25 cellular contexts compared by ENCODE assay signal in the genomic region with DNA sequence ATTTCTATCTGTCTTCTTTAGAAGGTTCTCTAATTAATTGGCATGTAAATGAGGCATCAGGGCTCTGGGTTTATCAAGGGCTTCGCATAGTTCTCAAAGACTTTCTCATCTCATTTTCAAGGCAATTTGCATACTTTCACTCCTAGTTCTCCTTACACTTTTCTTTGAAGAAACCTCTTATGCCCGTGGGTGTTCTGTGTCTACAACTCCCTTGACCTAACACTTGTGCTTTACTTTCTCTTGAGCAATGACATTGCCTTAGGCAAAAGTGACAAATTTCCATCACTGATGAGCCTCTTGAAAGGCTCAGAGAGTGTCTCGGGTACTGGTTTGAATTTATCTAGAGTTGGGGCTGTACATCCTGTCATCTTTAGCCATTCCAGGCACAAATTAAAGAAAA.
A peak's percentile ranks its signal among the peaks of the same experiment; 100 is the strongest.
DNase-seq lines count a peak whose midpoint lies in the region; ATAC-seq and TF ChIP-seq lines count a peak whose summit lies in the region.
"Had no signal": no experiment of that assay in that cellular context is flagged by ENCODE, and none has a peak within 500 bp of the region (broad histone marks: within the 10 kb centered on the region; RNA-seq: fewer than 3 reads in every experiment).

No MANE protein-coding gene starts in this region.

- no peak overlapping the region for H3K9ac ChIP-seq in SK-N-MC (ENCODE audit: insufficient read length)
- no peak overlapping the region for H3K9ac ChIP-seq in mesendoderm (ENCODE audit: low read length)
- H3K9ac ChIP-seq: BLaER1 had no signal

- no peak overlapping the region for H3K56ac ChIP-seq in mesendoderm (ENCODE audit: low read length)

- no peak overlapping the region for H3K23ac ChIP-seq in mesendoderm (ENCODE audit: low read length)

- H3K4me1 ChIP-seq in mesendoderm (ENCODE audit: control insufficient read depth, low read depth, low read length) (peaks cover 1% of the 10 kb centered on the region), left lung (no peaks in the 10 kb centered on the region), foreskin keratinocyte (peaks cover 6% of the 10 kb centered on the region)
- H3K4me1 ChIP-seq: BE2C, BLaER1 had no signal

- no peak overlapping the region for H4K8ac ChIP-seq in mesendoderm (ENCODE audit: low read depth, low read length)

- no peak overlapping the region for H3K4ac ChIP-seq in mesendoderm (ENCODE audit: low read depth, low read length)

- H3K4me2 ChIP-seq in mesendoderm (ENCODE audit: low read length), result no peak overlapping the region
- H3K4me2 ChIP-seq: BLaER1 had no signal

- TF ChIP-seq CTCF in left lung (IDR thresholded peaks at IDR 0.05) (no peak), foreskin keratinocyte (conservative IDR thresholded peaks at IDR 0.05) (no peak)

- peak; percentile 52 for ATAC-seq in GM18868 (IDR thresholded peaks at IDR 0.05; ENCODE audit: unreplicated experiment)
- peak; percentile 60 for ATAC-seq in GM21360 (IDR thresholded peaks at IDR 0.05; ENCODE audit: unreplicated experiment)
- no peak for ATAC-seq in left lung
- ATAC-seq in foreskin keratinocyte, result no peak
- ATAC-seq in GM19395 (IDR thresholded peaks at IDR 0.05; ENCODE audit: unreplicated experiment), result no peak
- ATAC-seq: GM12878 had no signal

- no peak overlapping the region for H4K5ac ChIP-seq in mesendoderm (ENCODE audit: low read length)

- H3K36me3 ChIP-seq in SK-N-MC (ENCODE audit: insufficient read depth, low read length) (no peaks in the 10 kb centered on the region), mesendoderm (ENCODE audit: control insufficient read depth, insufficient read depth, low read length) (no peaks in the 10 kb centered on the region), left lung (no peaks in the 10 kb centered on the region)
- H3K36me3 ChIP-seq: BE2C, BLaER1 had no signal

- H3K79me1 ChIP-seq in mesendoderm (ENCODE audit: low read length), result no peaks in the 10 kb centered on the region

- DNase-seq in SK-N-MC (ENCODE audit: low read depth, low spot score) (no peak), mesendoderm (peak; percentile 33), left lung (no peak), foreskin keratinocyte (no peak)
- DNase-seq in stimulated activated CD4-positive, alpha-beta T cell treated with anti-CD3 and anti-CD28 coated beads, Interleukin-4, amount 100 ng/mL, for 24 hours, result no peak
- DNase-seq: 8988T; ACHN; BE2C; C1 segment of cervical spinal cord; CD4-positive, alpha-beta memory T cell; CD4-positive, CD25-positive, alpha-beta regulatory T cell; CD8-positive, alpha-beta memory T cell; COR-L47; DMS 273 treated with DMSO at 0.1 percent for 48 hours; DMS153; DMS53; DMS79; DND-41; EL; GDM1 had no signal

- no peak overlapping the region for H2AK5ac ChIP-seq in mesendoderm (ENCODE audit: low read length)

- no peak overlapping the region for H2BK120ac ChIP-seq in mesendoderm (ENCODE audit: low read depth, low read length)

- H3K9me3 ChIP-seq in SK-N-MC (ENCODE audit: low read depth, low read length) (no peaks in the 10 kb centered on the region), left lung (no peaks in the 10 kb centered on the region)
- H3K9me3 ChIP-seq: BE2C, BLaER1 had no signal

- no peaks in the 10 kb centered on the region for H3K79me2 ChIP-seq in mesendoderm (ENCODE audit: control insufficient read depth, insufficient read depth, low read length)

- no CpG with 5 or more reads among the region's 3 CpGs for WGBS in mesendoderm (ENCODE audit: extremely low coverage, insufficient coverage, low lambda C conversion rate)

- peak overlapping the region; percentile 22; the same call in 1 of the 2 replicates for H3K27ac ChIP-seq in SK-N-MC
- H3K27ac ChIP-seq in mesendoderm (ENCODE audit: low read depth, low read length), result no peak overlapping the region
- H3K27ac ChIP-seq in left lung, result no peak overlapping the region
- H3K27ac ChIP-seq in foreskin keratinocyte, result no peak overlapping the region
- H3K27ac ChIP-seq: BLaER1 had no signal

- intact Hi-C loops in left lung (cut with DNase I), result no loop called here

- H2BK15ac ChIP-seq in mesendoderm (replicated peaks; ENCODE audit: low read depth), result no peak overlapping the region

- H3K4me3 ChIP-seq in SK-N-MC (no peak overlapping the region), mesendoderm (ENCODE audit: low read length) (no peak overlapping the region), left lung (no peak overlapping the region)
- H3K4me3 ChIP-seq: BLaER1, GM12878 had no signal

- H3K18ac ChIP-seq in mesendoderm (ENCODE audit: low read length), result no peak overlapping the region

- H2BK5ac ChIP-seq in mesendoderm (ENCODE audit: low read length), result no peak overlapping the region

- H3K27me3 ChIP-seq in mesendoderm (ENCODE audit: insufficient read depth, low read length, poor library complexity), result no peaks in the 10 kb centered on the region
- H3K27me3 ChIP-seq in left lung, result peaks cover 0 to 7% of the 10 kb centered on the region in 2 donors
- no peaks in the 10 kb centered on the region for H3K27me3 ChIP-seq in foreskin keratinocyte
- H3K27me3 ChIP-seq: BE2C, BLaER1 had no signal

Comparison
In these comparisons a context has a peak if more than half of its experiments do, and no peak if none do; other contexts are left out.
1. ATAC-seq: peak in GM18868 (single experiment) and GM21360 (single experiment); none in left lung (single experiment), foreskin keratinocyte (single experiment) and GM19395 (single experiment).